Comparison of ENCODE assay signal across 1 cellular context in genomic region chr9:5437254-5438216, GRCh38.
A peak's percentile ranks its signal among the peaks of the same experiment; 100 is the strongest.
TF ChIP-seq lines count a peak whose summit lies in the region.

A gene with protein sequence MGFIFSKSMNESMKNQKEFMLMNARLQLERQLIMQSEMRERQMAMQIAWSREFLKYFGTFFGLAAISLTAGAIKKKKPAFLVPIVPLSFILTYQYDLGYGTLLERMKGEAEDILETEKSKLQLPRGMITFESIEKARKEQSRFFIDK (minus strand): TSS chr9:5437925. CDS start chr9:5431977, 5,948 bp downstream.

TF ChIP-seq in GM12878, 131 proteins besides CTCF, POLR2A, EP300 and RAD21 (continued from another document):
- TF ChIP-seq ATF2 (IDR thresholded peaks at IDR 0.05; ENCODE audit: low read length) (peak; percentile 69), CHD2 (IDR thresholded peaks at IDR 0.05; ENCODE audit: borderline replicate concordance, low read depth, low read length) (peak; percentile 69)
